Comparison of ENCODE assay signal across 9 cellular contexts in the genomic region with DNA sequence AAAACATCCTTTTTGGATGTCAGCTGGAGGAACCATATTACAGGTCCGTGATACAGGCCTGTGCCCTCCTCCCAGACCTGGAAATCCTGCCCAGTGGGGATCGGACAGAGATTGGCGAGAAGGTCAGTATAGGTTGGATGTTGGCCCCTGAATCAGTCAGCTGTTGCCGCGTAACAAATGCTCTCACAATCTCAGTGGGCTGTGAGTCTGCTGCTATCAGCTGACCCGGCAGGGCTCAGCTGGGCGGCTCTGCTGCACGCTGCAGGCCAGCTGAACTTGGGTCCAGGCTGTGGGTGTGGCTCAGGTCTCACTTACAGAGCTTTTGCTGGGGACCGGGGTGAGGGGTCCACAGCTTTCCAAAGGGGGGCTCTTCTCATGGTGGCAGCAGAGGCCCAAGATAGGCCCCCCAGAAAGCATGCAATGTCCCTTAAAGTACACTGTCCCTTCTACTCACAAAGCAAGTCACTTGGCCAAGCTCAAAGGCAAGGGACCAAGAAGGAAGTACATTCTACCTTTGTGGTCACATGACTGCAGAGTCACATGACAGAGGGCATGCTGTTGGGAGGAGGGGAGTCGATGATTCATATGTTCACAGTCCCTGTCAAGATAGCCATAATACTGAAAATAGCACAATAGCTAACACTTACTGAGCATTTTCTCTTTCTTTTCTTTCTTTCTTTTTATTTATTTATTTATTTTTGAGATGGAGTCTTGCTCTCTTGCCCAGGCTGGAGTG.
DNase-seq lines count a peak whose midpoint lies in the region; ATAC-seq, FAIRE-seq and TF ChIP-seq lines count a peak whose summit lies in the region.
"Had no signal": no experiment of that assay in that cellular context is flagged by ENCODE, and none has a peak within 500 bp of the region (broad histone marks: within the 10 kb centered on the region; RNA-seq: fewer than 3 reads in every experiment).

No MANE protein-coding gene starts in this region.

- CTCF ChIA-PET in activated naive CD4-positive, alpha-beta T cell treated with anti-CD3 and anti-CD28 coated beads for 36 hours (lab: Charles Lee), result no interaction called here
- CTCF ChIA-PET in endothelial cell of umbilical vein (lab: Charles Lee), result interaction anchor here (1.9 to 3.6 kb wide), 2 partner anchors 13 to 209 kb away, joined by 4 to 13 read pairs; no protein-coding TSS in a partner anchor

- no TSS peak for BruUV-seq in endothelial cell of umbilical vein (replicated peaks; lab: Mats Ljungman, UMichigan)

- no peak overlapping the region for H3K27ac Mint-ChIP-seq in activated naive CD4-positive, alpha-beta T cell treated with anti-CD3 and anti-CD28 coated beads for 36 hours
- H3K27ac Mint-ChIP-seq in stimulated activated naive CD8-positive, alpha-beta T cell treated with anti-CD3 and anti-CD28 coated beads, Interleukin-15, amount 100 ng/mL, for 72 hours, result peak overlapping the region in 1 of 2 donors; percentile 19

- H3K4me3 ChIP-seq in endothelial cell of umbilical vein (replicated peaks in 1 of 3; ENCODE audit: insufficient read depth in 1 of 3, low read depth in 1 of 3, low read length in 3 of 3), result no peak overlapping the region

- intact Hi-C loops in activated naive CD4-positive, alpha-beta T cell treated with anti-CD3 and anti-CD28 coated beads for 36 hours (cut with micrococcal nuclease), result no loop called here
- intact Hi-C loops in endothelial cell of umbilical vein (cut with micrococcal nuclease), result loop anchor here (1.0 kb wide), 1 partner anchor 43 kb away; no protein-coding TSS in a partner anchor

- H3K4me3 Mint-ChIP-seq in activated naive CD4-positive, alpha-beta T cell treated with anti-CD3 and anti-CD28 coated beads for 36 hours, result no peak overlapping the region
- H3K4me3 Mint-ChIP-seq in stimulated activated naive CD8-positive, alpha-beta T cell treated with anti-CD3 and anti-CD28 coated beads, Interleukin-15, amount 100 ng/mL, for 72 hours, result no peak overlapping the region

- dilution Hi-C loops in endothelial cell of umbilical vein (cut with MboI; ENCODE audit: extremely low pct_ligation_motif_present, low sequenced_read_pairs), result no loop called here

- ATAC-seq in stimulated activated naive CD8-positive, alpha-beta T cell treated with anti-CD3 and anti-CD28 coated beads, Interleukin-15, amount 100 ng/mL, for 72 hours, result peak; percentile 40
- ATAC-seq in GM21786 (IDR thresholded peaks at IDR 0.05; ENCODE audit: unreplicated experiment) (no peak), GM18498 (IDR thresholded peaks at IDR 0.05; ENCODE audit: unreplicated experiment) (no peak)

- H3K27me3 ChIP-seq in endothelial cell of umbilical vein (ENCODE audit: control insufficient read depth in 2 of 2, insufficient read depth in 2 of 2, low read length in 2 of 2), result no peaks in the 10 kb centered on the region

- peaks cover 3% of the 10 kb centered on the region for H3K9me3 Mint-ChIP-seq in activated naive CD4-positive, alpha-beta T cell treated with anti-CD3 and anti-CD28 coated beads for 36 hours
- H3K9me3 Mint-ChIP-seq in stimulated activated naive CD8-positive, alpha-beta T cell treated with anti-CD3 and anti-CD28 coated beads, Interleukin-15, amount 100 ng/mL, for 72 hours, result peaks cover 6 to 13% of the 10 kb centered on the region in 2 donors

- peaks cover 53% of the 10 kb centered on the region for H3K36me3 Mint-ChIP-seq in activated naive CD4-positive, alpha-beta T cell treated with anti-CD3 and anti-CD28 coated beads for 36 hours (ENCODE audit: low read depth)

- H3K79me2 ChIP-seq in endothelial cell of umbilical vein (ENCODE audit: control insufficient read depth, insufficient read depth, low read length), result no peaks in the 10 kb centered on the region

- no peak overlapping the region for H3K27ac ChIP-seq in endothelial cell of umbilical vein (ENCODE audit: insufficient read depth, low read depth, low read length)

- POLR2A ChIA-PET in endothelial cell of umbilical vein (lab: Charles Lee), result no interaction called here

- H3K4me1 ChIP-seq in endothelial cell of umbilical vein (ENCODE audit: control insufficient read depth, extremely low read depth, insufficient read depth, low read length), result no peaks in the 10 kb centered on the region

- H4K20me1 ChIP-seq in endothelial cell of umbilical vein (replicated peaks; ENCODE audit: control insufficient read depth, extremely low read depth, insufficient read depth, low read length), result no peaks in the 10 kb centered on the region

- H3K36me3 ChIP-seq in endothelial cell of umbilical vein (ENCODE audit: control insufficient read depth in 2 of 2, extremely low read depth in 1 of 2, insufficient read depth in 2 of 2, low read length in 2 of 2), result peaks cover 14 to 51% of the 10 kb centered on the region in 2 experiments

- no peaks in the 10 kb centered on the region for H3K4me1 Mint-ChIP-seq in activated naive CD4-positive, alpha-beta T cell treated with anti-CD3 and anti-CD28 coated beads for 36 hours (ENCODE audit: low read depth)
- peaks cover 10% of the 10 kb centered on the region for H3K4me1 Mint-ChIP-seq in stimulated activated naive CD8-positive, alpha-beta T cell treated with anti-CD3 and anti-CD28 coated beads, Interleukin-15, amount 100 ng/mL, for 72 hours

- peak; percentile 37 for FAIRE-seq in endothelial cell of umbilical vein (lab: Jason Lieb, UNC)

- no peak for TF ChIP-seq CTCF in endothelial cell of umbilical vein (IDR thresholded peaks at IDR 0.05; ENCODE audit: extremely low read depth in 1 of 2, insufficient read depth in 1 of 2, low read depth in 1 of 2, low read length in 2 of 2)

- H3K27me3 Mint-ChIP-seq in activated naive CD4-positive, alpha-beta T cell treated with anti-CD3 and anti-CD28 coated beads for 36 hours (ENCODE audit: low read depth), result no peaks in the 10 kb centered on the region
- H3K27me3 Mint-ChIP-seq in stimulated activated naive CD8-positive, alpha-beta T cell treated with anti-CD3 and anti-CD28 coated beads, Interleukin-15, amount 100 ng/mL, for 72 hours, result no peaks in the 10 kb centered on the region

- H3K9me1 ChIP-seq in endothelial cell of umbilical vein (replicated peaks; ENCODE audit: control insufficient read depth, extremely low read depth, insufficient read depth, low read length), result no peaks in the 10 kb centered on the region

- H2AFZ ChIP-seq in endothelial cell of umbilical vein (ENCODE audit: low read depth, low read length), result no peak overlapping the region

- peak; percentile 55 for DNase-seq in activated naive CD4-positive, alpha-beta T cell treated with anti-CD3 and anti-CD28 coated beads for 36 hours
- no peak for DNase-seq in activated naive CD4-positive, alpha-beta T cell treated with Interleukin-2 at 50 U/mL for 16 hours
- DNase-seq in SK-N-DZ (ENCODE audit: low spot score), result peak; percentile 15
- DNase-seq in endothelial cell of umbilical vein (ENCODE audit: low read depth, low spot score), result no peak
- no peak for DNase-seq in stimulated activated naive CD8-positive, alpha-beta T cell treated with anti-CD3 and anti-CD28 coated beads, Interleukin-15, amount 100 ng/mL, for 72 hours
- no peak for DNase-seq in H4 (ENCODE audit: low spot score)
- DNase-seq: NCI-H1048 had no signal

- no peak for TF ChIP-seq POLR2A in endothelial cell of umbilical vein (IDR thresholded peaks at IDR 0.05; ENCODE audit: low read depth, low read length)

- no peak overlapping the region for H3K4me2 ChIP-seq in endothelial cell of umbilical vein (ENCODE audit: insufficient read depth, low read length)

- no peak overlapping the region for H3K9ac ChIP-seq in endothelial cell of umbilical vein (replicated peaks; ENCODE audit: extremely low read depth, insufficient read depth, low read length)

- H3K9me3 ChIP-seq in endothelial cell of umbilical vein (replicated peaks; ENCODE audit: control insufficient read depth, insufficient read depth, low read length), result no peaks in the 10 kb centered on the region

TF ChIP-seq in endothelial cell of umbilical vein, 7 proteins besides CTCF, POLR2A, EP300 and RAD21:
- peak; percentile 16 for TF ChIP-seq FOS (IDR thresholded peaks at IDR 0.05; ENCODE audit: borderline replicate concordance, insufficient read depth, low read length)
- TF ChIP-seq MYC (IDR thresholded peaks at IDR 0.05; ENCODE audit: low read depth, low read length), result no peak

Comparison
In these comparisons a context has a peak if more than half of its experiments do, and no peak if none do; other contexts are left out.
1. DNase-seq: peak in activated naive CD4-positive, alpha-beta T cell treated with anti-CD3 and anti-CD28 coated beads for 36 hours (single experiment) and SK-N-DZ (single experiment); none in activated naive CD4-positive, alpha-beta T cell treated with Interleukin-2 at 50 U/mL for 16 hours (single experiment), endothelial cell of umbilical vein (single experiment), stimulated activated naive CD8-positive, alpha-beta T cell treated with anti-CD3 and anti-CD28 coated beads, Interleukin-15, amount 100 ng/mL, for 72 hours (0 of 2) and H4 (single experiment).